ENCODE assay signal across 14 cellular contexts in the genomic region with DNA sequence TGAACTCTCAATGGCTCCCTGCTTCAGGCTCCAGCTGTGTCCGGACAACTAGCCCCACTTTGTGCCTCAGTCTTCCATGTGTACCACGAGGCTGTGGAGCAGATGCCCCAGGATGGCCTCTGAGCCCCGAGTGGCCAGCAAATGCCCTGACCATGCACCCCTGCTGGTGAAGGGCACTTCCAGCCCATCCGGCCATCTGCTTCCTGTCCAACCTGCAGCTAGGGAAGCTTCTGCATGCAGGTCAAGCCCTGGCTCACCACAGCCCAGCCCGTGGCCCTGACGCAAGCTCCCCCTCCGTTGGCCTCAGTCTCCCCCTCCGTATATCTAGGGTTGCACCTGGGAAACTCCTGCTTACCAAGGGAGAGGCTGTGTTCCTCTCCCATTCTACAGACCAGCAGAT. TPM values are rescaled to one million over a fixed set of nuclear protein-coding genes. Genes with fewer than 3 reads are reported as not detected.
A peak's percentile ranks its signal among the peaks of the same experiment; 100 is the strongest.
DNase-seq lines count a peak whose midpoint lies in the region; ATAC-seq and TF ChIP-seq lines count a peak whose summit lies in the region.
"Had no signal": no experiment of that assay in that cellular context is flagged by ENCODE, and none has a peak within 500 bp of the region (broad histone marks: within the 10 kb centered on the region; RNA-seq: fewer than 3 reads in every experiment).

No MANE protein-coding gene starts in this region.

- no peak overlapping the region for H3K4me2 ChIP-seq in H9 (ENCODE audit: insufficient read depth, insufficient read length, low read length)

- H4K20me1 ChIP-seq in H9 (ENCODE audit: control insufficient read depth, insufficient read depth, insufficient read length): no peaks in the 10 kb centered on the region

- H3K4me1 ChIP-seq in H9 (ENCODE audit: insufficient read depth, low read length) (no peaks in the 10 kb centered on the region; the same call in 1 of the 2 replicates), liver (ENCODE audit: control insufficient read depth in 4 of 4, insufficient read depth in 4 of 4, low read length in 3 of 4) (peaks cover 13 to 59% (median 33%) of the 10 kb centered on the region in 4 donors), stomach (peaks cover 69 to 83% (median 77%) of the 10 kb centered on the region in 4 donors)

- H3K23ac ChIP-seq in H9 (ENCODE audit: insufficient read length, low read depth, low read length): no peak overlapping the region

- H3K9me3 ChIP-seq in H9 (ENCODE audit: control insufficient read depth, low read depth, low read length): no peaks in the 10 kb centered on the region
- H3K9me3 ChIP-seq in liver (ENCODE audit: control insufficient read depth in 4 of 4, low read length in 3 of 4): no peaks in the 10 kb centered on the region
- H3K9me3 ChIP-seq in stomach: no peaks in the 10 kb centered on the region
- H3K9me3 ChIP-seq: BE2C had no signal

- no peaks in the 10 kb centered on the region for H3K23me2 ChIP-seq in H9 (ENCODE audit: insufficient read length, low read depth, low read length, poor library complexity, severe bottlenecking)

- no peak overlapping the region for H3K4ac ChIP-seq in H9 (ENCODE audit: low read depth, low read length)

- H3K79me1 ChIP-seq in H9 (ENCODE audit: insufficient read depth, low read depth, low read length, poor library complexity, severe bottlenecking): no peaks in the 10 kb centered on the region

- H3K27me3 Mint-ChIP-seq in H9 (ENCODE audit: low read depth): no peaks in the 10 kb centered on the region; the same call in 1 of the 2 replicates

- no peak overlapping the region for H2BK15ac ChIP-seq in H9 (ENCODE audit: low read depth, low read length)

- no peak overlapping the region for H3K14ac ChIP-seq in H9 (ENCODE audit: insufficient read depth, low read length)

- H3K9ac ChIP-seq in H9 (ENCODE audit: extremely low read depth, insufficient read length, low read length) (no peak overlapping the region), liver (ENCODE audit: low read depth in 1 of 2, low read length in 2 of 2) (no peak overlapping the region)

- H3K56ac ChIP-seq in H9 (ENCODE audit: insufficient read length, low read depth, low read length): no peak overlapping the region

- DNase-seq in H9: peak; percentile 10
- peak; percentile 93 for DNase-seq in dermis blood vessel endothelial cell
- DNase-seq in stomach: no peak
- no peak for DNase-seq in NOMO-1 treated with dmso at 0.1 percent for 144 hours (lab: John Stamatoyannopoulos, UW; ENCODE audit: unreplicated experiment)
- DNase-seq in NCI-H187 treated with DMSO at 0.1 percent for 48 hours (lab: John Stamatoyannopoulos, UW): no peak
- DNase-seq in CD1c-positive myeloid dendritic cell (ENCODE audit: extremely low spot score): no peak
- DNase-seq: BE2C, GDM1, NCI-H1105 treated with DMSO at 0.1 percent for 48 hours, NCI-H526 treated with DMSO at 0.1 percent for 48 hours had no signal

- H4K5ac ChIP-seq in H9 (ENCODE audit: insufficient read length, low read depth, low read length): no peak overlapping the region

- no peak overlapping the region for H3T11ph ChIP-seq in H9 (ENCODE audit: low read length)

- no peak overlapping the region for H3K4me3 Mint-ChIP-seq in H9
- H3K4me3 Mint-ChIP-seq: natural killer cell had no signal

- no peak overlapping the region for H3K4me3 ChIP-seq in liver (ENCODE audit: low read depth in 1 of 3, low read length in 3 of 3)
- H3K4me3 ChIP-seq in stomach: no peak overlapping the region
- H3K4me3 ChIP-seq: SJSA1 had no signal

- peaks cover 20 to 41% of the 10 kb centered on the region in 2 experiments for H3K4me1 Mint-ChIP-seq in H9

- no peak overlapping the region for H3K18ac ChIP-seq in H9 (ENCODE audit: insufficient read length, low read depth, low read length)

- no peak for ATAC-seq in GM19467 (IDR thresholded peaks at IDR 0.05; ENCODE audit: unreplicated experiment)
- ATAC-seq: natural killer cell had no signal

- no peak overlapping the region for H4K91ac ChIP-seq in H9 (ENCODE audit: insufficient read length, low read depth, low read length)

- H2BK5ac ChIP-seq in H9 (ENCODE audit: insufficient read length, low read length): no peak overlapping the region

- no peak for TF ChIP-seq POLR2A in stomach (IDR thresholded peaks at IDR 0.05)

- H3K27ac ChIP-seq in H9 (ENCODE audit: insufficient read length, low read depth, low read length) (no peak overlapping the region), liver (ENCODE audit: low read depth in 1 of 2, low read length in 2 of 2) (no peak overlapping the region), stomach (peak overlapping the region in 4 of 5 donors; percentile 96 to 99 (median 98))
- H3K27ac ChIP-seq: SJSA1 had no signal

- WGBS in H9 (ENCODE audit: extremely low coverage, insufficient read length, low lambda C conversion rate): no CpG with 5 or more reads among the region's 8 CpGs
- 69% methylated on average over 8 of the region's 8 CpGs for WGBS in liver
- WGBS in stomach, 5 donors: 55 to 70% (median 64%) methylated on average over 8 of the region's 8 CpGs

- H3K79me2 ChIP-seq in H9 (ENCODE audit: insufficient read depth, low read length): no peaks in the 10 kb centered on the region

- no peak overlapping the region for H3K27ac Mint-ChIP-seq in H9

- no peaks in the 10 kb centered on the region for H3K9me3 Mint-ChIP-seq in H9
- H3K9me3 Mint-ChIP-seq: natural killer cell had no signal

- no peak for TF ChIP-seq EP300 in stomach (IDR thresholded peaks at IDR 0.05)

- no peak overlapping the region for H2BK120ac ChIP-seq in H9 (ENCODE audit: low read depth, low read length, poor library complexity, severe bottlenecking)

- no peak overlapping the region for H4K8ac ChIP-seq in H9 (replicated peaks; ENCODE audit: insufficient read length, low read depth, low read length)

- no peak overlapping the region for H2AFZ ChIP-seq in H9 (ENCODE audit: low read length)

- no peak overlapping the region for H2BK12ac ChIP-seq in H9 (ENCODE audit: insufficient read length, low read depth, low read length)

- intact Hi-C loops in stomach (cut with DNase I; ENCODE audit: low total_unique reads): no loop called here

- TF ChIP-seq RAD21 in liver (IDR thresholded peaks at IDR 0.05): no peak

- no peak overlapping the region for H2BK20ac ChIP-seq in H9 (ENCODE audit: low read depth, low read length, poor library complexity, severe bottlenecking)

- TF ChIP-seq CTCF in H9 (conservative IDR thresholded peaks at IDR 0.05) (no peak), liver (IDR thresholded peaks at IDR 0.05; ENCODE audit: low read depth, low read length, missing input control) (no peak), stomach (IDR thresholded peaks at IDR 0.05) (no peak)

- peaks cover 4 to 11% (median 9%) of the 10 kb centered on the region in 3 experiments; a peak in 4 of 7 replicates for H3K36me3 Mint-ChIP-seq in H9 (ENCODE audit: insufficient read depth in 1 of 3, low read depth in 3 of 3)
- H3K36me3 Mint-ChIP-seq: natural killer cell had no signal

- no peak overlapping the region for H2AK5ac ChIP-seq in H9 (ENCODE audit: insufficient read length, low read length)

- peaks cover 0 to 14% (median 5%) of the 10 kb centered on the region in 4 donors for H3K36me3 ChIP-seq in liver (ENCODE audit: control insufficient read depth in 4 of 4, insufficient read depth in 3 of 4, low read depth in 1 of 4, low read length in 3 of 4)
- peaks cover 10 to 23% (median 21%) of the 10 kb centered on the region in 4 donors for H3K36me3 ChIP-seq in stomach

- no peaks in the 10 kb centered on the region for H3K27me3 ChIP-seq in H9 (ENCODE audit: insufficient read depth, low read length)
- no peaks in the 10 kb centered on the region for H3K27me3 ChIP-seq in liver (ENCODE audit: control insufficient read depth in 4 of 4, insufficient read depth in 4 of 4, low read length in 3 of 4)
- H3K27me3 ChIP-seq in stomach: no peaks in the 10 kb centered on the region
- H3K27me3 ChIP-seq: BE2C, SJSA1 had no signal

TF ChIP-seq in liver, 16 proteins besides CTCF, POLR2A, EP300 and RAD21:
- TF ChIP-seq NR2F2 (IDR thresholded peaks at IDR 0.05): peak; percentile 98
- no peak for TF ChIP-seq JUND (IDR thresholded peaks at IDR 0.05)
TF ChIP-seq in liver: peak in this region for 1.

RNA-seq across cellular contexts. Expression of gene NINJ1, which starts 4.8 kb away (rescaled TPM):
- 27.4 and 28.9 TPM in 2 replicates for total RNA-seq in H9 (2021)
- total RNA-seq in dermis blood vessel endothelial cell: 35.4 and 52.0 TPM in 2 replicates
- 10 to 100 TPM; 31.2 to 40.0 TPM for total RNA-seq in liver
- 10 to 100 TPM; 70.4 to 72.1 TPM for polyA plus RNA-seq in liver
- total RNA-seq in stomach: 100 to 1,000 TPM in 2 of 5 donors, 10 to 100 TPM in 2, 1 to 10 TPM in 1; 9.3 to 153 (median 30.0) TPM
- polyA plus RNA-seq in stomach: 10 to 100 TPM; 34.2 to 63.3 (median 35.0) TPM

RNA-seq across cellular contexts. Expression of gene CARD19, which starts 33.3 kb away (rescaled TPM):
- 21.4 and 23.6 TPM in 2 replicates for total RNA-seq in H9 (2021)
- total RNA-seq in dermis blood vessel endothelial cell: 70.2 and 74.4 TPM in 2 replicates
- total RNA-seq in liver: 10 to 100 TPM; 13.0 to 15.5 TPM
- 10 to 100 TPM; 17.2 to 18.2 TPM for polyA plus RNA-seq in liver
- 10 to 100 TPM; 14.3 to 95.1 (median 58.0) TPM for total RNA-seq in stomach
- polyA plus RNA-seq in stomach: 10 to 100 TPM; 32.9 to 46.6 (median 44.5) TPM

RNA-seq across cellular contexts. Expression of gene WNK2, which starts 54.7 kb away (rescaled TPM):
- total RNA-seq in H9 (2021) (69.4 and 70.5 TPM in 2 replicates), dermis blood vessel endothelial cell (not detected in 2 replicates), liver (1 to 10 TPM; 2.7 to 4.4 TPM), stomach (100 to 1,000 TPM in 2 of 5 donors, 10 to 100 TPM in 2, 1 to 10 TPM in 1; 1.2 to 700 (median 33.5) TPM)
- polyA plus RNA-seq in liver (under 1 TPM; 0.65 to 0.72 TPM), stomach (10 to 100 TPM in 1 of 3 donors, 1 to 10 TPM in 2; 2.9 to 13.8 (median 8.8) TPM)
- total RNA-seq: SJSA1 had no signal

Comparison
In these comparisons a context has a peak if more than half of its experiments do, and no peak if none do; other contexts are left out.
1. DNase-seq: peak in H9 (single experiment) and dermis blood vessel endothelial cell (single experiment); none in stomach (single experiment), NOMO-1 treated with dmso at 0.1 percent for 144 hours (single experiment), NCI-H187 treated with DMSO at 0.1 percent for 48 hours (single experiment) and CD1c-positive myeloid dendritic cell (single experiment).
2. H3K27ac ChIP-seq: peak in stomach (4 of 5); none in H9 (single experiment) and liver (0 of 2).